In genomic region chr5:178284996-178285395, GRCh38 we compare ENCODE assay signal across 18 cellular contexts.
"Had no signal": no experiment of that assay in that cellular context is flagged by ENCODE, and none has a peak within 500 bp of the region (broad histone marks: within the 10 kb centered on the region; RNA-seq: fewer than 3 reads in every experiment).

No MANE protein-coding gene starts in this region.

- H3K9me3 Mint-ChIP-seq: type B pancreatic cell had no signal

- H3K4me3 Mint-ChIP-seq: activated B cell treated with CpG ODN at 0.5 μM for 24 hours; activated CD4-positive, alpha-beta T cell treated with anti-CD3 and anti-CD28 coated beads for 36 hours; activated naive CD4-positive, alpha-beta T cell treated with anti-CD3 and anti-CD28 coated beads, Interleukin-2, amount 10 ng/mL, durations not matched to agents 7 days and 5 days; immature natural killer cell; natural killer cell treated with Interleukin-12 subunit alpha and Interleukin-12 subunit beta and Interleukin-15 and Interleukin-18, amount 100 ng/mL, for 72 hours; type B pancreatic cell had no signal

- H3K4me1 Mint-ChIP-seq: activated B cell treated with CpG ODN at 0.5 μM for 24 hours; activated CD4-positive, alpha-beta T cell treated with anti-CD3 and anti-CD28 coated beads for 36 hours had no signal

- H3K27ac ChIP-seq: epithelial cell of prostate, left lung, parathyroid adenoma, thoracic aorta, vagina had no signal

- H3K4me3 ChIP-seq: left lung, thoracic aorta, vagina had no signal

- ATAC-seq: activated CD4-positive, alpha-beta T cell treated with anti-CD3 and anti-CD28 coated beads for 36 hours; left lung; sciatic nerve had no signal

- H3K27me3 ChIP-seq: vagina had no signal

- H3K4me1 ChIP-seq: parathyroid adenoma had no signal

- H3K36me3 Mint-ChIP-seq: activated naive CD4-positive, alpha-beta T cell treated with anti-CD3 and anti-CD28 coated beads, Interleukin-2, amount 10 ng/mL, durations not matched to agents 7 days and 5 days; type B pancreatic cell had no signal

- DNase-seq: activated B cell treated with CpG ODN at 0.5 μM for 24 hours; activated CD4-positive, alpha-beta T cell treated with anti-CD3 and anti-CD28 coated beads for 36 hours; activated CD4-positive, alpha-beta T cell treated with anti-CD3 and anti-CD28 coated beads, Interleukin-2, amount 50 U/mL, for 48 hours; activated effector memory CD4-positive, alpha-beta T cell treated with anti-CD3 and anti-CD28 coated beads, Interleukin-2, amount 50 U/mL, for 16 hours; activated naive CD4-positive, alpha-beta T cell treated with anti-CD3 and anti-CD28 coated beads, Interleukin-2, amount 10 ng/mL, durations not matched to agents 7 days and 5 days; amygdala; immature natural killer cell; stimulated activated CD4-positive, alpha-beta T cell treated with anti-CD3 and anti-CD28 coated beads, Interleukin-4, amount 100 ng/mL, for 1 hour; stimulated activated naive CD4-positive, alpha-beta T cell treated with Interleukin-2 at 50 U/mL for 16 hours; T-helper 1 cell had no signal

- H3K36me3 ChIP-seq: left lung, thoracic aorta, vagina had no signal

- H3K27ac Mint-ChIP-seq: activated B cell treated with CpG ODN at 0.5 μM for 24 hours; activated CD4-positive, alpha-beta T cell treated with anti-CD3 and anti-CD28 coated beads for 36 hours; activated naive CD4-positive, alpha-beta T cell treated with anti-CD3 and anti-CD28 coated beads, Interleukin-2, amount 10 ng/mL, durations not matched to agents 7 days and 5 days; immature natural killer cell; natural killer cell treated with Interleukin-12 subunit alpha and Interleukin-12 subunit beta and Interleukin-15 and Interleukin-18, amount 100 ng/mL, for 72 hours; type B pancreatic cell had no signal
